Comparison of ENCODE assay signal across 12 cellular contexts in the genomic region with DNA sequence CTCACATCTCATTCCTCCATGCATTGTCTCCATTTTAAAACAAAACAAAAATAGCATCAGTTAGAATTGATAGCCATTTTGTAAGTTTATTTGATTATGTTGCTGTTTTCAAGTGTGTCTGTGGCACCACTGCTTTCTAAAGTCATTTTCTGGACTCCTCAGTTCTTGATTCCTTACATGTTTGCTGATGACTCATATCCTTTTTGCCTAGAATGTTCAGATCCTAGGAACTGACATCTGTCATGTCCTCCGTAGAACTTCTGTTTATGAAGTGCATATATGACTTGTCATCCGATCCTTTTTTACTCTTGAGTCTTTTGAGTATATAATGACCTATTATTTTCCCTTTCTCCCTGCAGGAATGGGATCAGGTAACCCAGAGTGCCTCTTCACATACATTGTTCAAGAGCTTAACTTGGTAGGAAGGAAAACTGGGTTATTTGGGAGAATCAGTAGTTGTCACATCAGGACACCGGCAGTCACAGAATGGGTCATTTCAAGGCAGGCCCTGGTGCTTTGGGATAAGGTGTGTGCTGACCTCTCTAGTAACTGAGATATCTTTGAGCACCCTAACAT.
A peak's percentile ranks its signal among the peaks of the same experiment; 100 is the strongest.
DNase-seq lines count a peak whose midpoint lies in the region; ATAC-seq and TF ChIP-seq lines count a peak whose summit lies in the region.
"Had no signal": no experiment of that assay in that cellular context is flagged by ENCODE, and none has a peak within 500 bp of the region (broad histone marks: within the 10 kb centered on the region; RNA-seq: fewer than 3 reads in every experiment).

No MANE protein-coding gene starts in this region.

- H3K9me3 Mint-ChIP-seq in T-helper 2 cell treated with Interferon-gamma antibody and Interleukin-4, amounts not matched to agents 5 μg/mL and 100 μg/mL, for 36 hours: no peaks in the 10 kb centered on the region
- H3K9me3 Mint-ChIP-seq: central memory CD8-positive, alpha-beta T cell had no signal

- H3K4me3 ChIP-seq in RWPE2 (ENCODE audit: severe bottlenecking): no peak overlapping the region
- H3K4me3 ChIP-seq: testis had no signal

- DNase-seq in AG08395 (ENCODE audit: low spot score) (peak; percentile 45), HS-5 (ENCODE audit: low read depth) (peak; percentile 35), RWPE2 (ENCODE audit: low spot score) (no peak), glomerular endothelial cell (ENCODE audit: extremely low read depth, low read depth, low spot score) (peak; percentile 52), ureter (ENCODE audit: low spot score) (no peak)
- DNase-seq in effector CD8-positive, alpha-beta T cell (lab: John Stamatoyannopoulos, UW): no peak
- DNase-seq in T-helper 2 cell treated with Interferon-gamma antibody and Interleukin-4, amounts not matched to agents 5 μg/mL and 100 μg/mL, for 36 hours (ENCODE audit: low spot score): no peak
- DNase-seq in activated CD4-positive, alpha-beta T cell treated with anti-CD3 and anti-CD28 coated beads, Interleukin-2, amount 50 U/mL, for 1 hour: no peak
- DNase-seq: activated CD8-positive, alpha-beta memory T cell treated with anti-CD3 and anti-CD28 coated beads for 24 hours; NCI-H187 treated with DMSO at 0.1 percent for 48 hours; testis had no signal

- no peaks in the 10 kb centered on the region for H3K9me3 ChIP-seq in RWPE2 (ENCODE audit: severe bottlenecking)
- H3K9me3 ChIP-seq: testis had no signal

- no peaks in the 10 kb centered on the region for H3K27me3 ChIP-seq in RWPE2 (ENCODE audit: insufficient read depth, poor library complexity, severe bottlenecking)
- H3K27me3 ChIP-seq: testis had no signal

- peaks cover 11% of the 10 kb centered on the region for H3K36me3 Mint-ChIP-seq in T-helper 2 cell treated with Interferon-gamma antibody and Interleukin-4, amounts not matched to agents 5 μg/mL and 100 μg/mL, for 36 hours (ENCODE audit: low read depth)

- H3K4me1 ChIP-seq in RWPE2 (ENCODE audit: insufficient read depth, poor library complexity, severe bottlenecking): peaks cover 15% of the 10 kb centered on the region

- no peak for TF ChIP-seq CTCF in RWPE2 (IDR thresholded peaks at IDR 0.05; ENCODE audit: poor library complexity, severe bottlenecking)

- H3K27ac ChIP-seq in RWPE2 (ENCODE audit: poor library complexity, severe bottlenecking): peak overlapping the region; percentile 77
- H3K27ac ChIP-seq: testis had no signal

- H3K4me3 Mint-ChIP-seq in T-helper 2 cell treated with Interferon-gamma antibody and Interleukin-4, amounts not matched to agents 5 μg/mL and 100 μg/mL, for 36 hours: no peak overlapping the region
- H3K4me3 Mint-ChIP-seq: central memory CD8-positive, alpha-beta T cell had no signal

- no peak overlapping the region for H3K27ac Mint-ChIP-seq in T-helper 2 cell treated with Interferon-gamma antibody and Interleukin-4, amounts not matched to agents 5 μg/mL and 100 μg/mL, for 36 hours

- H3K27me3 Mint-ChIP-seq in T-helper 2 cell treated with Interferon-gamma antibody and Interleukin-4, amounts not matched to agents 5 μg/mL and 100 μg/mL, for 36 hours (ENCODE audit: low read depth): no peaks in the 10 kb centered on the region
- H3K27me3 Mint-ChIP-seq: central memory CD8-positive, alpha-beta T cell had no signal

- ATAC-seq in RWPE2 (ENCODE audit: low read depth): peak; percentile 96

- H3K4me1 Mint-ChIP-seq in T-helper 2 cell treated with Interferon-gamma antibody and Interleukin-4, amounts not matched to agents 5 μg/mL and 100 μg/mL, for 36 hours (ENCODE audit: low read depth): peaks cover 12% of the 10 kb centered on the region

- H3K36me3 ChIP-seq in RWPE2 (ENCODE audit: low read depth): peaks cover 2% of the 10 kb centered on the region; the same call in 1 of the 2 replicates

Comparison
In these comparisons a context has a peak if more than half of its experiments do, and no peak if none do; other contexts are left out.
1. DNase-seq: peak in AG08395 (single experiment), HS-5 (single experiment) and glomerular endothelial cell (single experiment); none in RWPE2 (single experiment), ureter (single experiment), effector CD8-positive, alpha-beta T cell (single experiment), T-helper 2 cell treated with Interferon-gamma antibody and Interleukin-4, amounts not matched to agents 5 μg/mL and 100 μg/mL, for 36 hours (single experiment) and activated CD4-positive, alpha-beta T cell treated with anti-CD3 and anti-CD28 coated beads, Interleukin-2, amount 50 U/mL, for 1 hour (single experiment).